In genomic region chr4:154686838-154687237, GRCh38 we compare ENCODE assay signal across 16 cellular contexts. TPM values are rescaled to one million over a fixed set of nuclear protein-coding genes. Genes with fewer than 3 reads are reported as not detected.
A peak's percentile ranks its signal among the peaks of the same experiment; 100 is the strongest.
DNase-seq lines count a peak whose midpoint lies in the region; ATAC-seq and TF ChIP-seq lines count a peak whose summit lies in the region.
"Had no signal": no experiment of that assay in that cellular context is flagged by ENCODE, and none has a peak within 500 bp of the region (broad histone marks: within the 10 kb centered on the region; RNA-seq: fewer than 3 reads in every experiment).

No MANE protein-coding gene starts in this region.

- intact Hi-C loops in HCT116 (cut with micrococcal nuclease), result loop anchor here (2.0 kb wide), 1 partner anchor 92 kb away; no protein-coding TSS in a partner anchor

- no peak for TF ChIP-seq EP300 in suprapubic skin (IDR thresholded peaks at IDR 0.05)

- TF ChIP-seq POLR2A in HCT116 (IDR thresholded peaks at IDR 0.05; ENCODE audit: borderline replicate concordance, extremely low read depth, insufficient read depth, insufficient read length), result no peak
- TF ChIP-seq POLR2A in suprapubic skin (IDR thresholded peaks at IDR 0.05), result no peak

- H3K9me2 ChIP-seq in HCT116 (ENCODE audit: insufficient read depth), result no peaks in the 10 kb centered on the region

- DNase-seq in HCT116 (ENCODE audit: low read depth, low spot score) (no peak), iris pigment epithelial cell (ENCODE audit: low read depth) (peak; percentile 6), suprapubic skin (ENCODE audit: low spot score in 2 of 2) (no peak), cerebellar nuclear complex (lab: John Stamatoyannopoulos, UW) (no peak), T-helper 2 cell (no peak)
- DNase-seq: activated naive CD8-positive, alpha-beta T cell treated with anti-CD3 and anti-CD28 coated beads, Interleukin-2, amount 10 ng/mL, durations not matched to agents 7 days and 5 days; activated T-cell treated with anti-CD3 and anti-CD28 coated beads, Interleukin-2, amount 50 U/mL, for 24 hours; mesendoderm; NCI-H2171; ovary; T-cell; testis had no signal

- no peak overlapping the region for H2AFZ ChIP-seq in HCT116 (ENCODE audit: low read depth, low read length, poor library complexity, severe bottlenecking)

- no peak overlapping the region for H3K4me2 ChIP-seq in HCT116 (ENCODE audit: low read length)

- RAD21 ChIA-PET in HCT116 (lab: Charles Lee; ENCODE audit: low non-redundant PET in 1 of 2, low total read pairs in 2 of 2, uncharacterized antibody in 2 of 2, unreplicated experiment in 2 of 2), result interaction anchor here in 1 of 2 experiments (1.1 kb wide), 1 partner anchor 92 kb away, joined by 3 read pairs; no protein-coding TSS in a partner anchor

- CTCF ChIA-PET in HCT116 (lab: Charles Lee), result interaction anchor here (0.6 to 2.3 kb wide), 17 partner anchors 12 to 965 kb away, joined by 3 to 33 read pairs (median 5); partner anchors contain the start of gene LRAT

- no peaks in the 10 kb centered on the region for H4K20me1 ChIP-seq in HCT116 (ENCODE audit: insufficient read depth)

- WGBS in suprapubic skin, result 10% methylated on average over 1 of the region's 1 CpG

- no peaks in the 10 kb centered on the region for H3K79me2 ChIP-seq in HCT116 (ENCODE audit: insufficient read depth, low read length)

- H3K4me1 ChIP-seq in HCT116 (ENCODE audit: control insufficient read depth in 1 of 2, insufficient read depth in 2 of 2, low read length in 2 of 2) (no peaks in the 10 kb centered on the region), suprapubic skin (no peaks in the 10 kb centered on the region)
- H3K4me1 ChIP-seq: testis had no signal

- H3K36me3 ChIP-seq in HCT116 (ENCODE audit: control insufficient read depth in 1 of 2, insufficient read depth in 2 of 2, low read length in 2 of 2) (no peaks in the 10 kb centered on the region), suprapubic skin (no peaks in the 10 kb centered on the region)
- H3K36me3 ChIP-seq: ovary had no signal

- POLR2A ChIA-PET in HCT116 (lab: Charles Lee), result interaction anchor here (1.4 kb wide), 1 partner anchor 12 kb away, joined by 3 read pairs; no protein-coding TSS in a partner anchor

- no TSS peak for BruUV-seq in HCT116 (replicated peaks; lab: Mats Ljungman, UMichigan)

- peak; percentile 46 for TF ChIP-seq RAD21 in HCT116 (IDR thresholded peaks at IDR 0.05; ENCODE audit: low read depth)

- H3K4me3 ChIP-seq in HCT116 (replicated peaks in 1 of 2; ENCODE audit: low read depth in 1 of 2, low read length in 2 of 2) (no peak overlapping the region), suprapubic skin (no peak overlapping the region)
- H3K4me3 ChIP-seq: ovary, testis had no signal

- H3K9me3 ChIP-seq in HCT116 (ENCODE audit: control insufficient read depth in 1 of 2, insufficient read depth in 1 of 2, low read depth in 1 of 2, low read length in 2 of 2) (no peaks in the 10 kb centered on the region), suprapubic skin (no peaks in the 10 kb centered on the region)
- H3K9me3 ChIP-seq: ovary, testis had no signal

- no peak for ATAC-seq in HCT116
- ATAC-seq in GM18519 (IDR thresholded peaks at IDR 0.05; ENCODE audit: low FRiP score, unreplicated experiment), result no peak
- ATAC-seq: esophagus mucosa, T-cell had no signal

- TF ChIP-seq CTCF in 22Rv1 (IDR thresholded peaks at IDR 0.05) (0 out of 2 replicates have a peak, but pooled peaks have one; percentile 14), HCT116 (IDR thresholded peaks at IDR 0.05 in 2 of 3, conservative IDR thresholded peaks at IDR 0.05 in 1 of 3; ENCODE audit: borderline replicate concordance in 1 of 3, insufficient read depth in 1 of 3, low read depth in 2 of 3, low read length in 2 of 3) (peak; percentile 7 to 46 (median 26); a peak in 3 of 6 replicates), VCaP (conservative IDR thresholded peaks at IDR 0.05) (peak; percentile 67), suprapubic skin (IDR thresholded peaks at IDR 0.05) (no peak)

- no peak overlapping the region for H3K9ac ChIP-seq in HCT116 (ENCODE audit: low read length)

- H3K27ac ChIP-seq in 22Rv1 (no peak overlapping the region), HCT116 (ENCODE audit: low read depth, low read length) (no peak overlapping the region), VCaP (no peak overlapping the region), suprapubic skin (no peak overlapping the region)
- H3K27ac ChIP-seq: ovary, testis had no signal

- H3K27me3 ChIP-seq in HCT116 (ENCODE audit: insufficient read depth, low read length) (no peaks in the 10 kb centered on the region), suprapubic skin (no peaks in the 10 kb centered on the region)
- H3K27me3 ChIP-seq: ovary, testis had no signal

TF ChIP-seq in HCT116, 20 proteins besides CTCF, POLR2A, EP300 and RAD21:
- no peak for TF ChIP-seq ELF1 (IDR thresholded peaks at IDR 0.05; ENCODE audit: borderline replicate concordance, low read depth)
- no peak for TF ChIP-seq YY1 (IDR thresholded peaks at IDR 0.05; ENCODE audit: extremely low read depth, insufficient replicate concordance, low read depth, low read length)
- TF ChIP-seq EGR1 (IDR thresholded peaks at IDR 0.05; ENCODE audit: low read depth), result no peak
- no peak for TF ChIP-seq CBX3 (IDR thresholded peaks at IDR 0.05; ENCODE audit: low read depth)
- no peak for TF ChIP-seq EZH2 (IDR thresholded peaks at IDR 0.05)
- no peak for TF ChIP-seq JUND (IDR thresholded peaks at IDR 0.05)
- no peak for TF ChIP-seq CEBPB (IDR thresholded peaks at IDR 0.05; ENCODE audit: low read depth)
- TF ChIP-seq ZFX (IDR thresholded peaks at IDR 0.05), result no peak
- no peak for TF ChIP-seq TCF7L2 (IDR thresholded peaks at IDR 0.05; ENCODE audit: borderline replicate concordance, extremely low read depth, insufficient read depth, insufficient read length)
- no peak for TF ChIP-seq REST (IDR thresholded peaks at IDR 0.05; ENCODE audit: low read depth)
- TF ChIP-seq FOSL1 (IDR thresholded peaks at IDR 0.05; ENCODE audit: low read depth), result no peak
- no peak for TF ChIP-seq SIN3A (IDR thresholded peaks at IDR 0.05; ENCODE audit: low read depth)
- TF ChIP-seq ZNF274 (IDR thresholded peaks at IDR 0.05; ENCODE audit: low read depth, low read length), result no peak
- no peak for TF ChIP-seq SP1 (IDR thresholded peaks at IDR 0.05; ENCODE audit: low read depth)
- TF ChIP-seq ATF3 (IDR thresholded peaks at IDR 0.05), result no peak
- no peak for TF ChIP-seq SRF (IDR thresholded peaks at IDR 0.05; ENCODE audit: low read depth)
- no peak for TF ChIP-seq ZBTB33 (IDR thresholded peaks at IDR 0.05; ENCODE audit: extremely low read depth, insufficient replicate concordance, low read length)
- TF ChIP-seq EZH2phosphoT487 (IDR thresholded peaks at IDR 0.05; ENCODE audit: borderline replicate concordance), result no peak
TF ChIP-seq in HCT116: peak in this region for 0.

RNA-seq across cellular contexts. Expression of gene LRAT, which starts 57.0 kb away (rescaled TPM):
- total RNA-seq in HCT116 (2021; ENCODE audit: unreplicated experiment) (3.8 TPM), suprapubic skin (1 to 10 TPM in 1 of 4 donors, under 1 TPM in 3; 0.11 to 1.2 (median 0.60) TPM)
- 2.5 and 3.1 TPM in 2 replicates for polyA plus RNA-seq in HCT116 (2012)
- total RNA-seq: activated naive CD8-positive, alpha-beta T cell treated with anti-CD3 and anti-CD28 coated beads, Interleukin-2, amount 10 ng/mL, durations not matched to agents 7 days and 5 days; T-cell had no signal

Comparison
In these comparisons a context has a peak if more than half of its experiments do, and no peak if none do; other contexts are left out.
1. CTCF ChIP-seq: peak in 22Rv1 (single experiment), HCT116 (3 of 3) and VCaP (single experiment); none in suprapubic skin (0 of 2).